8 cellular contexts compared by ENCODE assay signal in genomic region chr7:36115448-36116321, GRCh38. TPM values are rescaled to one million over a fixed set of nuclear protein-coding genes. Genes with fewer than 3 reads are reported as not detected.
A peak's percentile ranks its signal among the peaks of the same experiment; 100 is the strongest.
DNase-seq lines count a peak whose midpoint lies in the region; ATAC-seq lines count a peak whose summit lies in the region.

No MANE protein-coding gene starts in this region.

- peak; percentile 90 for DNase-seq in AG20443 (ENCODE audit: low spot score)
- peak; percentile 84 for DNase-seq in T1000 (lab: John Stamatoyannopoulos, UW)
- peak; percentile 71 for DNase-seq in brain pericyte (ENCODE audit: low read depth, low spot score)
- peak; percentile 94 for DNase-seq in mesenchymal stem cell
- DNase-seq in stimulated activated effector memory CD8-positive, alpha-beta T cell treated with anti-CD3 and anti-CD28 coated beads, Interleukin-12 subunit alpha, Interleukin-12 subunit beta, amount 100 ng/mL, for 72 hours (ENCODE audit: low spot score in 2 of 2): peak; percentile 65 to 90
- DNase-seq in NCI-H146 treated with DMSO at 0.1 percent for 48 hours (lab: John Stamatoyannopoulos, UW; ENCODE audit: unreplicated experiment): no peak

- H2AK5ac ChIP-seq in mesenchymal stem cell (ENCODE audit: low read length, severe bottlenecking): no peak overlapping the region

- no peak overlapping the region for H2BK120ac ChIP-seq in mesenchymal stem cell (ENCODE audit: low read depth, low read length)

- no peak overlapping the region for H3K4ac ChIP-seq in mesenchymal stem cell (ENCODE audit: low read depth in 1 of 2, low read length in 2 of 2)

- H4K91ac ChIP-seq in mesenchymal stem cell (ENCODE audit: low read length): no peak overlapping the region

- no peak overlapping the region for H3K23ac ChIP-seq in mesenchymal stem cell (ENCODE audit: low read length in 2 of 2)

- H2BK5ac ChIP-seq in mesenchymal stem cell (ENCODE audit: low read depth, low read length, poor library complexity, severe bottlenecking): no peak overlapping the region

- no peaks in the 10 kb centered on the region for H3K36me3 ChIP-seq in mesenchymal stem cell (ENCODE audit: control insufficient read depth in 1 of 2, insufficient read depth in 2 of 2, low read depth in 1 of 2, low read length in 2 of 2)

- H3K4me1 Mint-ChIP-seq in stimulated activated effector memory CD8-positive, alpha-beta T cell treated with anti-CD3 and anti-CD28 coated beads, Interleukin-12 subunit alpha, Interleukin-12 subunit beta, amount 100 ng/mL, for 72 hours: peaks cover 35% of the 10 kb centered on the region

- H2AFZ ChIP-seq in mesenchymal stem cell (ENCODE audit: low read depth, low read length): peak overlapping the region; percentile 3

- no peaks in the 10 kb centered on the region for H3K9me3 ChIP-seq in mesenchymal stem cell (ENCODE audit: control insufficient read depth, low read length)

- no peaks in the 10 kb centered on the region for H3K9me3 Mint-ChIP-seq in stimulated activated effector memory CD8-positive, alpha-beta T cell treated with anti-CD3 and anti-CD28 coated beads, Interleukin-12 subunit alpha, Interleukin-12 subunit beta, amount 100 ng/mL, for 72 hours

- WGBS in mesenchymal stem cell: 57% methylated on average over 7 of the region's 9 CpGs

- H3K27ac ChIP-seq in mesenchymal stem cell (ENCODE audit: low read length, poor library complexity, severe bottlenecking): peak overlapping the region; percentile 77

- H3K14ac ChIP-seq in mesenchymal stem cell (ENCODE audit: low read length in 2 of 2): no peak overlapping the region

- H3K27ac Mint-ChIP-seq in stimulated activated effector memory CD8-positive, alpha-beta T cell treated with anti-CD3 and anti-CD28 coated beads, Interleukin-12 subunit alpha, Interleukin-12 subunit beta, amount 100 ng/mL, for 72 hours: peak overlapping the region; percentile 58

- ATAC-seq in GM19372 (IDR thresholded peaks at IDR 0.05; ENCODE audit: low read depth, unreplicated experiment) (peak; percentile 100), HG03432 (IDR thresholded peaks at IDR 0.05; ENCODE audit: unreplicated experiment) (peak; percentile 100)
- ATAC-seq in stimulated activated effector memory CD8-positive, alpha-beta T cell treated with anti-CD3 and anti-CD28 coated beads, Interleukin-12 subunit alpha, Interleukin-12 subunit beta, amount 100 ng/mL, for 72 hours: peak; percentile 100

- H4K8ac ChIP-seq in mesenchymal stem cell (ENCODE audit: low read length): no peak overlapping the region

- peaks cover 5% of the 10 kb centered on the region for H3K36me3 Mint-ChIP-seq in stimulated activated effector memory CD8-positive, alpha-beta T cell treated with anti-CD3 and anti-CD28 coated beads, Interleukin-12 subunit alpha, Interleukin-12 subunit beta, amount 100 ng/mL, for 72 hours

- peak overlapping the region; percentile 12 for H3K4me2 ChIP-seq in mesenchymal stem cell (ENCODE audit: low read length, poor library complexity, severe bottlenecking)

- no peaks in the 10 kb centered on the region for H3K79me1 ChIP-seq in mesenchymal stem cell (replicated peaks; ENCODE audit: low read length, poor library complexity, severe bottlenecking)

- H3K18ac ChIP-seq in mesenchymal stem cell (ENCODE audit: low read depth in 1 of 2, low read length in 2 of 2): peak overlapping the region in 1 of 2 experiments; percentile 50

- peak overlapping the region; percentile 62 for H3K9ac ChIP-seq in mesenchymal stem cell (ENCODE audit: low read length)

- H2BK15ac ChIP-seq in mesenchymal stem cell (ENCODE audit: low read depth, poor library complexity, severe bottlenecking): no peak overlapping the region

- peak overlapping the region in 1 of 2 experiments; percentile 28 for H3K4me3 ChIP-seq in mesenchymal stem cell (ENCODE audit: insufficient read depth in 1 of 2, low read depth in 1 of 2, low read length in 2 of 2)

- peaks cover 10% of the 10 kb centered on the region for H3K4me1 ChIP-seq in mesenchymal stem cell (ENCODE audit: control insufficient read depth, insufficient read depth, low read depth, low read length)

- H2BK12ac ChIP-seq in mesenchymal stem cell (ENCODE audit: low read length in 2 of 2): peak overlapping the region; percentile 46 to 57

- H3K4me3 Mint-ChIP-seq in stimulated activated effector memory CD8-positive, alpha-beta T cell treated with anti-CD3 and anti-CD28 coated beads, Interleukin-12 subunit alpha, Interleukin-12 subunit beta, amount 100 ng/mL, for 72 hours: peak overlapping the region; percentile 10

- H3K27me3 ChIP-seq in mesenchymal stem cell (ENCODE audit: control insufficient read depth in 1 of 2, insufficient read depth in 1 of 2, low read length in 2 of 2): no peaks in the 10 kb centered on the region

RNA-seq across cellular contexts. Expression of gene EEPD1, which starts 37.4 kb away (rescaled TPM):
- 5.2 TPM for polyA plus RNA-seq in mesenchymal stem cell (2013, experiment 1 of 2)
- 4.3 TPM for polyA plus RNA-seq in mesenchymal stem cell (2013, experiment 2 of 2)
